ENCODE assay signal across 8 cellular contexts in genomic region chr15:71116366-71116765, GRCh38. TPM values are rescaled to one million over a fixed set of nuclear protein-coding genes. Genes with fewer than 3 reads are reported as not detected.
A peak's percentile ranks its signal among the peaks of the same experiment; 100 is the strongest.
DNase-seq lines count a peak whose midpoint lies in the region; ATAC-seq and TF ChIP-seq lines count a peak whose summit lies in the region.

No MANE protein-coding gene starts in this region.

- no peak overlapping the region for H3K27ac Mint-ChIP-seq in naive thymus-derived CD8-positive, alpha-beta T cell

- ATAC-seq in naive thymus-derived CD8-positive, alpha-beta T cell, result no peak
- ATAC-seq in GM21526 (IDR thresholded peaks at IDR 0.05; ENCODE audit: low FRiP score, unreplicated experiment), result no peak

- H3K4me3 ChIP-seq in AG04450 (ENCODE audit: low read depth, low read length), result peak overlapping the region; percentile 78
- peak overlapping the region; percentile 83 for H3K4me3 ChIP-seq in MG63
- peak overlapping the region; percentile 65 for H3K4me3 ChIP-seq in epithelial cell of esophagus (ENCODE audit: low read length)

- H3K27me3 Mint-ChIP-seq in naive thymus-derived CD8-positive, alpha-beta T cell, result peaks cover 27 to 77% (median 50%) of the 10 kb centered on the region in 5 donors

- H3K4me3 Mint-ChIP-seq in naive thymus-derived CD8-positive, alpha-beta T cell, result peak overlapping the region; percentile 22 to 81 (median 73)

- H3K27ac ChIP-seq in AG04450 (ENCODE audit: low read depth, low read length), result peak overlapping the region; percentile 57

- TF ChIP-seq CTCF in AG04450 (IDR thresholded peaks at IDR 0.05; ENCODE audit: low read depth, low read length) (no peak), epithelial cell of esophagus (IDR thresholded peaks at IDR 0.05; ENCODE audit: insufficient read depth, low read depth, low read length, missing control alignments) (no peak)

- peaks cover 0 to 2% (median 0%) of the 10 kb centered on the region in 9 donors for H3K9me3 Mint-ChIP-seq in naive thymus-derived CD8-positive, alpha-beta T cell

- peaks cover 2% of the 10 kb centered on the region; the same call in 1 of the 2 replicates for H3K36me3 ChIP-seq in MG63

- H3K9me3 ChIP-seq in AG04450 (ENCODE audit: control insufficient read depth, insufficient read depth, low read length) (peaks cover 6% of the 10 kb centered on the region; the same call in 1 of the 2 replicates), MG63 (no peaks in the 10 kb centered on the region)

- no peaks in the 10 kb centered on the region for H3K27me3 ChIP-seq in AG04450 (ENCODE audit: control insufficient read depth, insufficient read depth, low read length)
- H3K27me3 ChIP-seq in MG63, result no peaks in the 10 kb centered on the region

- no peak for DNase-seq in AG04450 (ENCODE audit: low read depth, low spot score)
- no peak for DNase-seq in MG63
- DNase-seq in epithelial cell of esophagus (ENCODE audit: low read depth), result no peak
- no peak for DNase-seq in naive thymus-derived CD8-positive, alpha-beta T cell
- DNase-seq in hippocampal formation (lab: John Stamatoyannopoulos, UW), result no peak
- no peak for DNase-seq in NCI-H1105 treated with DMSO at 0.1 percent for 48 hours (lab: John Stamatoyannopoulos, UW)
- no peak for DNase-seq in OCI-M1 (lab: John Stamatoyannopoulos, UW)

- CTCF ChIA-PET in AG04450 (lab: Charles Lee), result interaction anchor here (0.7 to 2.0 kb wide), 5 partner anchors 9 to 327 kb away, joined by 3 to 7 read pairs (median 6); no protein-coding TSS in a partner anchor

- POLR2A ChIA-PET in AG04450 (lab: Yijun Ruan, JAX), result interaction anchor here (0.7 to 1.4 kb wide), 2 partner anchors 67 to 331 kb away, joined by 3 read pairs; no protein-coding TSS in a partner anchor
- POLR2A ChIA-PET in naive thymus-derived CD8-positive, alpha-beta T cell (lab: Charles Lee), result no interaction called here

- H3K36me3 Mint-ChIP-seq in naive thymus-derived CD8-positive, alpha-beta T cell, result no peaks in the 10 kb centered on the region

- peaks cover 5 to 13% (median 9%) of the 10 kb centered on the region in 4 donors for H3K4me1 Mint-ChIP-seq in naive thymus-derived CD8-positive, alpha-beta T cell

RNA-seq across cellular contexts. Expression of gene THSD4, which starts 1.1 kb away (rescaled TPM):
- 45.8 and 57.2 TPM in 2 replicates for polyA plus RNA-seq in AG04450 (2011; rRNA removed)
- polyA minus RNA-seq in AG04450 (2011; rRNA and poly(A)+ RNA removed), result 87.6 and 111 TPM in 2 replicates
- 10.2 and 14.4 TPM in 2 replicates for total RNA-seq in MG63 (2014; rRNA removed; shearing (Covaris generic); ENCODE audit: low replicate concordance)
- total RNA-seq in naive thymus-derived CD8-positive, alpha-beta T cell, result not detected
- polyA plus RNA-seq in naive thymus-derived CD8-positive, alpha-beta T cell, result not detected

Comparison
In these comparisons a context has a peak if more than half of its experiments do, and no peak if none do; other contexts are left out.
1. RNA of gene THSD4, which starts 1.1 kb away (total RNA-seq): 10.2 to 14.4 TPM in MG63; not detected in naive thymus-derived CD8-positive, alpha-beta T cell; every median in the first group is over 10 times any median in the second.
2. Peak in every context shown above with its lines, with median percentiles within 50 percentile points of each other: H3K4me3 ChIP-seq.